ENCODE assay signal across 14 cellular contexts in genomic region chr9:90552317-90552716, GRCh38.
DNase-seq lines count a peak whose midpoint lies in the region; ATAC-seq lines count a peak whose summit lies in the region.
"Had no signal": no experiment of that assay in that cellular context is flagged by ENCODE, and none has a peak within 500 bp of the region (broad histone marks: within the 10 kb centered on the region; RNA-seq: fewer than 3 reads in every experiment).

No MANE protein-coding gene starts in this region.

- no peaks in the 10 kb centered on the region for H3K36me3 Mint-ChIP-seq in CD4-positive, alpha-beta memory T cell

- H2AFZ ChIP-seq in GM23248 = no peak overlapping the region

- no peak overlapping the region for H3K27ac ChIP-seq in GM23248
- H3K27ac ChIP-seq in CD4-positive, alpha-beta memory T cell (ENCODE audit: low read depth, low read length) = no peak overlapping the region
- H3K27ac ChIP-seq: vagina had no signal

- no peak overlapping the region for H3K4me3 ChIP-seq in GM23248
- no peak overlapping the region for H3K4me3 ChIP-seq in CD4-positive, alpha-beta memory T cell (ENCODE audit: low read length in 2 of 2)
- H3K4me3 ChIP-seq: vagina had no signal

- H3K27me3 Mint-ChIP-seq in CD4-positive, alpha-beta memory T cell = peaks cover 2 to 8% of the 10 kb centered on the region in 2 donors
- H3K27me3 Mint-ChIP-seq: activated B cell treated with CpG ODN at 0.5 μM for 24 hours had no signal

- H3K4me3 Mint-ChIP-seq in CD4-positive, alpha-beta memory T cell = no peak overlapping the region
- H3K4me3 Mint-ChIP-seq: activated B cell treated with CpG ODN at 0.5 μM for 24 hours, H9 had no signal

- in situ Hi-C loops in GM23248 (cut with MboI) = no loop called here

- ATAC-seq in GM18498 (IDR thresholded peaks at IDR 0.05; ENCODE audit: unreplicated experiment) (peak; percentile 93), GM19438 (IDR thresholded peaks at IDR 0.05; ENCODE audit: low read depth, unreplicated experiment) (peak; percentile 92), HG02678 (IDR thresholded peaks at IDR 0.05; ENCODE audit: unreplicated experiment) (peak; percentile 95), HG03521 (IDR thresholded peaks at IDR 0.05; ENCODE audit: unreplicated experiment) (peak; percentile 92)
- ATAC-seq: SK-N-SH treated with all-trans-retinoic acid at 6 μM for 48 hours had no signal

- no peaks in the 10 kb centered on the region for H4K20me1 ChIP-seq in GM23248 (ENCODE audit: insufficient read depth)

- no peaks in the 10 kb centered on the region for H3K9me3 ChIP-seq in GM23248 (ENCODE audit: low read depth)
- no peaks in the 10 kb centered on the region for H3K9me3 ChIP-seq in CD4-positive, alpha-beta memory T cell (ENCODE audit: control insufficient read depth in 1 of 2, low read length in 2 of 2)
- H3K9me3 ChIP-seq: vagina had no signal

- no peak overlapping the region for H3K4me2 ChIP-seq in GM23248 (ENCODE audit: unreplicated experiment)

- no peaks in the 10 kb centered on the region for H3F3A ChIP-seq in GM23248 (ENCODE audit: insufficient read depth)

- no peaks in the 10 kb centered on the region for H3K9me2 ChIP-seq in GM23248 (ENCODE audit: insufficient read depth)

- no peak overlapping the region for H3K9ac ChIP-seq in GM23248

- no peaks in the 10 kb centered on the region for H3K27me3 ChIP-seq in GM23248 (replicated peaks; ENCODE audit: insufficient read depth)
- H3K27me3 ChIP-seq in CD4-positive, alpha-beta memory T cell (ENCODE audit: insufficient read depth, low read length) = no peaks in the 10 kb centered on the region
- H3K27me3 ChIP-seq: vagina had no signal

- DNase-seq in GDM1 (lab: John Stamatoyannopoulos, UW) (no peak), GM23248 (no peak)
- DNase-seq in activated CD8-positive, alpha-beta memory T cell treated with anti-CD3 and anti-CD28 coated beads for 24 hours = no peak
- no peak for DNase-seq in CD4-positive, alpha-beta memory T cell
- DNase-seq: activated B cell treated with CpG ODN at 0.5 μM for 24 hours; activated naive CD4-positive, alpha-beta T cell treated with anti-CD3 and anti-CD28 coated beads, Interleukin-2, amount 50 U/mL, for 16 hours; caudate nucleus; H9 had no signal

- H3K36me3 ChIP-seq in GM23248 (ENCODE audit: low read depth) = no peaks in the 10 kb centered on the region
- H3K36me3 ChIP-seq in CD4-positive, alpha-beta memory T cell (ENCODE audit: insufficient read depth, low read length) = no peaks in the 10 kb centered on the region
- H3K36me3 ChIP-seq: vagina had no signal

- intact Hi-C loops in CD4-positive, alpha-beta memory T cell (cut with micrococcal nuclease) = no loop called here

- H3K9me3 Mint-ChIP-seq in CD4-positive, alpha-beta memory T cell = peaks cover 2 to 16% (median 10%) of the 10 kb centered on the region in 8 donors

- no peaks in the 10 kb centered on the region for H3K4me1 ChIP-seq in GM23248 (ENCODE audit: insufficient read depth)
- no peaks in the 10 kb centered on the region for H3K4me1 ChIP-seq in CD4-positive, alpha-beta memory T cell (ENCODE audit: insufficient read depth, low read length)
- H3K4me1 ChIP-seq: vagina had no signal

- POLR2A ChIA-PET in CD4-positive, alpha-beta memory T cell (lab: Charles Lee; ENCODE audit: partially characterized antibody) = no interaction called here

- H3K4me1 Mint-ChIP-seq in CD4-positive, alpha-beta memory T cell = no peaks in the 10 kb centered on the region
- H3K4me1 Mint-ChIP-seq: activated B cell treated with CpG ODN at 0.5 μM for 24 hours, H9 had no signal

- CTCF ChIA-PET in CD4-positive, alpha-beta memory T cell (lab: Charles Lee; ENCODE audit: partially characterized antibody) = no interaction called here

- no peak overlapping the region for H3K27ac Mint-ChIP-seq in CD4-positive, alpha-beta memory T cell
- H3K27ac Mint-ChIP-seq: activated B cell treated with CpG ODN at 0.5 μM for 24 hours, H9 had no signal

- 0 to 5% methylated on average over 1 of the region's 1 CpG for WGBS in GM23248 (ENCODE audit: low coverage in 1 of 2, low lambda C conversion rate in 2 of 2, missing lambda C conversion rate in 2 of 2), 2 experiments

- no peaks in the 10 kb centered on the region for H3K79me2 ChIP-seq in GM23248 (ENCODE audit: insufficient read depth)
